ENCODE assay signal across 19 cellular contexts in the genomic region with DNA sequence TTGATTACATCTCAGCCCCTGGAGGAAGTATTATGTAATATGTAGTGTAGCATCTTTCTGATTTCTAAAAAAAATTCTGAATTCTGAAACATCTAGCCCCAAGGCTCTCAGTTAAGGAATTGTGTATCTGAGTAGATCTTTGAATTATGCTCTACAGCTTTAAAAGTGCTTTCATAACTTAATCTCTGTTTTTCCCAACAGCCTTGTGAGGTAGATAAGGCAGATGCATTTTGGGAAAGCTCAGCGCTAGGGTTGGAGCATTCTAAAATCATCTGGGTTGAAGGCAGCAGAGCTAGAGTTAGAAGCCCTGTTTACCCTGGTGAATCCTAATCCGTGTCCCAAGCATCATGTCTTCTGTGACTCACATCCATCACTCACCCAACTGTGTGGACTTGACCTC. TPM values are rescaled to one million over a fixed set of nuclear protein-coding genes. Genes with fewer than 3 reads are reported as not detected.
DNase-seq lines count a peak whose midpoint lies in the region; ATAC-seq, FAIRE-seq and TF ChIP-seq lines count a peak whose summit lies in the region.
"Had no signal": no experiment of that assay in that cellular context is flagged by ENCODE, and none has a peak within 500 bp of the region (broad histone marks: within the 10 kb centered on the region; RNA-seq: fewer than 3 reads in every experiment).

No MANE protein-coding gene starts in this region.

- no peaks in the 10 kb centered on the region for H3K9me3 ChIP-seq in heart right ventricle
- no peaks in the 10 kb centered on the region for H3K9me3 ChIP-seq in K562 (replicated peaks; ENCODE audit: control insufficient read depth, insufficient read depth, low read depth, low read length)
- H3K9me3 ChIP-seq in mesenchymal stem cell (ENCODE audit: control insufficient read depth, low read length) = no peaks in the 10 kb centered on the region
- H3K9me3 ChIP-seq in transverse colon = no peaks in the 10 kb centered on the region

- no peak overlapping the region for H2AK5ac ChIP-seq in mesenchymal stem cell (ENCODE audit: low read length, severe bottlenecking)

- H3K27ac ChIP-seq in heart right ventricle (peak overlapping the region in 6 of 10 donors; percentile 0 to 64 (median 40)), K562 (ENCODE audit: extremely low read depth, low read depth, low read length) (no peak overlapping the region), mesenchymal stem cell (ENCODE audit: low read length, poor library complexity, severe bottlenecking) (no peak overlapping the region), transverse colon (peak overlapping the region; percentile 54 to 72 (median 70))
- H3K27ac ChIP-seq: RWPE1 had no signal

- in situ Hi-C loops in K562 (cut with MboI) (no loop called here), transverse colon (cut with MboI; ENCODE audit: low pct_ligation_motif_present in 1 of 4, low pct_unique_long_range_greater_than_20kb in 1 of 4, low sequenced_read_pairs in 3 of 4) (no loop called here)

- H4K8ac ChIP-seq in mesenchymal stem cell (ENCODE audit: low read length) = no peak overlapping the region

- no peaks in the 10 kb centered on the region; the same call in 1 of the 2 replicates for H4K20me1 ChIP-seq in K562 (replicated peaks; ENCODE audit: control insufficient read depth, insufficient read depth, low read length)

- POLR2A ChIA-PET in K562 (lab: Yijun Ruan, JAX) = interaction anchor here (1.2 kb wide), 1 partner anchor 19 kb away, joined by 3 read pairs; no protein-coding TSS in a partner anchor
- POLR2A ChIA-PET in GM10248 (lab: Yijun Ruan, JAX) = no interaction called here

- H3K9me1 ChIP-seq in K562 (ENCODE audit: control insufficient read depth, insufficient read depth, low read length) = no peaks in the 10 kb centered on the region

- no peak overlapping the region for H2BK5ac ChIP-seq in mesenchymal stem cell (ENCODE audit: low read depth, low read length, poor library complexity, severe bottlenecking)

- CTCF ChIA-PET in K562 (lab: Yijun Ruan, JAX; ENCODE audit: low intra/inter-chr PET ratio) = no interaction called here
- CTCF ChIA-PET in GM10248 (lab: Yijun Ruan, JAX) = interaction anchor here (1.3 kb wide), 1 partner anchor 94 kb away, joined by 3 read pairs; no protein-coding TSS in a partner anchor

- no peak overlapping the region for H2AFZ ChIP-seq in K562 (ENCODE audit: low read depth, low read length)
- H2AFZ ChIP-seq in mesenchymal stem cell (ENCODE audit: low read depth, low read length) = no peak overlapping the region

- H3K27me3 ChIP-seq in heart right ventricle (no peaks in the 10 kb centered on the region), K562 (ENCODE audit: control insufficient read depth in 2 of 2, insufficient read depth in 2 of 2, low read length in 2 of 2) (no peaks in the 10 kb centered on the region), mesenchymal stem cell (ENCODE audit: control insufficient read depth in 1 of 2, insufficient read depth in 1 of 2, low read length in 2 of 2) (no peaks in the 10 kb centered on the region), transverse colon (no peaks in the 10 kb centered on the region)

- TF ChIP-seq CTCF in heart right ventricle (IDR thresholded peaks at IDR 0.05) (no peak), K562 (IDR thresholded peaks at IDR 0.05 in 2 of 3, conservative IDR thresholded peaks at IDR 0.05 in 1 of 3; ENCODE audit: insufficient read depth in 2 of 3, low read depth in 1 of 3, low read length in 3 of 3) (no peak), transverse colon (IDR thresholded peaks at IDR 0.05) (no peak), GM10248 (IDR thresholded peaks at IDR 0.05; ENCODE audit: control extremely low read depth, extremely low read depth, low read depth, missing control alignments) (no peak)

- H3K36me3 ChIP-seq in heart right ventricle = no peaks in the 10 kb centered on the region
- no peaks in the 10 kb centered on the region; the same call in 2 of the 3 replicates for H3K36me3 ChIP-seq in K562 (ENCODE audit: control insufficient read depth, insufficient read depth, low read length)
- no peaks in the 10 kb centered on the region for H3K36me3 ChIP-seq in mesenchymal stem cell (ENCODE audit: control insufficient read depth in 1 of 2, insufficient read depth in 2 of 2, low read depth in 1 of 2, low read length in 2 of 2)
- H3K36me3 ChIP-seq in transverse colon = no peaks in the 10 kb centered on the region

- H2BK15ac ChIP-seq in mesenchymal stem cell (ENCODE audit: low read depth, poor library complexity, severe bottlenecking) = no peak overlapping the region

- intact Hi-C loops in heart right ventricle (cut with DNase I) = loop anchor here in 1 of 10 donors (5.0 kb wide), 1 partner anchor 41 kb away; no protein-coding TSS in a partner anchor
- intact Hi-C loops in Right ventricle myocardium inferior (cut with DNase I) = no loop called here
- intact Hi-C loops in K562 (cut with micrococcal nuclease) = no loop called here
- intact Hi-C loops in transverse colon (cut with DNase I; ENCODE audit: low total_unique reads) = no loop called here

- WGBS in heart right ventricle, 2 donors = 48 to 54% methylated on average over 2 of the region's 2 CpGs
- 6% methylated on average over 2 of the region's 2 CpGs for WGBS in K562 (ENCODE audit: insufficient coverage, low coverage, missing lambda C conversion rate)
- 75% methylated on average over 2 of the region's 2 CpGs for WGBS in mesenchymal stem cell
- WGBS in transverse colon (ENCODE audit: low coverage in 1 of 2), 2 donors = 74% methylated on average over 2 of the region's 2 CpGs; no CpG with 5 or more reads in 1 of the 2 donors

- ATAC-seq in heart right ventricle = no peak
- no peak for ATAC-seq in Right ventricle myocardium inferior
- ATAC-seq in K562 = peak; percentile 44
- ATAC-seq: HCT116 had no signal

- H3K23ac ChIP-seq in mesenchymal stem cell (ENCODE audit: low read length in 2 of 2) = no peak overlapping the region

- peaks cover 2% of the 10 kb centered on the region; the same call in 2 of the 3 replicates for H3K79me2 ChIP-seq in K562 (ENCODE audit: control insufficient read depth, insufficient read depth, low read length)

- H3K9ac ChIP-seq in K562 (ENCODE audit: insufficient read depth in 1 of 2, low read depth in 2 of 2, low read length in 2 of 2) = no peak overlapping the region
- H3K9ac ChIP-seq in mesenchymal stem cell (ENCODE audit: low read length) = no peak overlapping the region

- FAIRE-seq in K562 (lab: Jason Lieb, UNC) (peak; percentile 23), GM12891 (lab: Jason Lieb, UNC) (no peak)
- FAIRE-seq: keratinocyte, TTC549 had no signal

- no peak for TF ChIP-seq POLR2A in K562 (conservative IDR thresholded peaks at IDR 0.05)
- no peak for TF ChIP-seq POLR2A in transverse colon (IDR thresholded peaks at IDR 0.05)
- TF ChIP-seq POLR2A in GM12891 (IDR thresholded peaks at IDR 0.05; ENCODE audit: low read depth, low read length) = no peak

- H2BK120ac ChIP-seq in mesenchymal stem cell (ENCODE audit: low read depth, low read length) = no peak overlapping the region

- peak overlapping the region in 1 of 2 experiments; percentile 8 for H3K4ac ChIP-seq in mesenchymal stem cell (ENCODE audit: low read depth in 1 of 2, low read length in 2 of 2)

- no peak for TF ChIP-seq RAD21 in K562 (CRISPR knock-in tag; conservative IDR thresholded peaks at IDR 0.05 in 1 of 2, IDR thresholded peaks at IDR 0.05 in 1 of 2)

- no peak overlapping the region for H3K14ac ChIP-seq in mesenchymal stem cell (ENCODE audit: low read length in 2 of 2)

- TF ChIP-seq EP300 in K562 (IDR thresholded peaks at IDR 0.05; ENCODE audit: low read length) (no peak), transverse colon (IDR thresholded peaks at IDR 0.05; ENCODE audit: low read depth) (no peak)

- peak overlapping the region; percentile 74 for H4K91ac ChIP-seq in mesenchymal stem cell (ENCODE audit: low read length)

- H2BK12ac ChIP-seq in mesenchymal stem cell (ENCODE audit: low read length in 2 of 2) = peak overlapping the region in 1 of 2 experiments; percentile 42

- peak overlapping the region in 1 of 2 experiments; percentile 41 for H3K18ac ChIP-seq in mesenchymal stem cell (ENCODE audit: low read depth in 1 of 2, low read length in 2 of 2)

- H3K4me2 ChIP-seq in K562 (ENCODE audit: insufficient read depth, low read length) = no peak overlapping the region
- H3K4me2 ChIP-seq in mesenchymal stem cell (ENCODE audit: low read length, poor library complexity, severe bottlenecking) = no peak overlapping the region

- no peak overlapping the region for H3K4me3 ChIP-seq in heart right ventricle
- H3K4me3 ChIP-seq in K562 = no peak overlapping the region
- no peak overlapping the region for H3K4me3 ChIP-seq in mesenchymal stem cell (ENCODE audit: insufficient read depth in 1 of 2, low read depth in 1 of 2, low read length in 2 of 2)
- H3K4me3 ChIP-seq in transverse colon = no peak overlapping the region

- peaks cover 24% of the 10 kb centered on the region for H3K79me1 ChIP-seq in mesenchymal stem cell (replicated peaks; ENCODE audit: low read length, poor library complexity, severe bottlenecking)

- DNase-seq in heart right ventricle (no peak), Right ventricle myocardium inferior (ENCODE audit: missing footprints) (no peak), K562 (ENCODE audit: extremely low read depth in 1 of 4, low spot score in 3 of 4) (no peak), mesenchymal stem cell (no peak), transverse colon (no peak), NCI-H226 (no peak), GM10248 (ENCODE audit: extremely low spot score) (no peak), GM12891 (ENCODE audit: insufficient read length, low spot score) (no peak)
- DNase-seq: ACHN; activated gamma-delta T cell treated with Interleukin-2 at 50 U/mL for 16 hours; amygdala; DMS153; NCI-H187; stimulated activated CD4-positive, alpha-beta T cell treated with anti-CD3 and anti-CD28 coated beads, Interleukin-12 subunit alpha, Interleukin-12 subunit beta, amount 100 ng/mL, for 4 hours; stimulated activated CD8-positive, alpha-beta memory T cell treated with anti-CD3 and anti-CD28 coated beads, Interleukin-4, amount 100 ng/mL, for 48 hours had no signal

- no TSS peak for BruUV-seq in K562 (replicated peaks; lab: Mats Ljungman, UMichigan)

- H3K4me1 ChIP-seq in heart right ventricle (peaks cover 22 to 85% (median 75%) of the 10 kb centered on the region in 9 donors), K562 (replicated peaks in 1 of 2; ENCODE audit: control insufficient read depth in 2 of 2, insufficient read depth in 2 of 2, low read length in 2 of 2) (peaks cover 9 to 22% of the 10 kb centered on the region in 2 experiments), mesenchymal stem cell (ENCODE audit: control insufficient read depth, insufficient read depth, low read depth, low read length) (peaks cover 3% of the 10 kb centered on the region), transverse colon (peaks cover 33 to 87% (median 56%) of the 10 kb centered on the region in 4 donors)

RNA-seq across cellular contexts. Expression of a gene that starts 49.8 kb away (rescaled TPM):
- 10 to 100 TPM; 34.1 to 89.7 (median 53.4) TPM for total RNA-seq in heart right ventricle
- 10 to 100 TPM in 1 of 2 donors, 1 to 10 TPM in 1; 8.5 to 17.8 TPM for polyA plus RNA-seq in heart right ventricle
- 46.2 TPM for total RNA-seq in Right ventricle myocardium inferior
- total RNA-seq in K562 (2011; cell fraction: chromatin; rRNA removed; ENCODE audit: low replicate concordance) = 19.6 and 35.6 TPM in 2 replicates
- total RNA-seq in K562 (2011; cell fraction: nucleolus; rRNA removed) = 6.0 and 7.4 TPM in 2 replicates
- 18.3 and 23.7 TPM in 2 replicates for total RNA-seq in K562 (2011; cell fraction: nucleoplasm; rRNA removed)
- 6.3 and 7.3 TPM in 2 replicates for total RNA-seq in K562 (2014; rRNA removed)
- 11.7 and 12.4 TPM in 2 replicates for total RNA-seq in K562 (2014; rRNA removed; fragmentation: Illumina TruSeq; extraction: Trizol)
- total RNA-seq in K562 (2015; rRNA removed; fragmentation: Illumina TruSeq; extraction: Trizol) = 14.5 and 15.5 TPM in 2 replicates
- total RNA-seq in K562 (2021) = 9.7 and 11.6 TPM in 2 replicates
- 5.5 and 8.3 TPM in 2 replicates for polyA plus RNA-seq in K562 (2011; rRNA removed)
- polyA plus RNA-seq in K562 (2011; cell fraction: cytosol; rRNA removed) = 2.4 and 3.9 TPM in 2 replicates
- 4.0 and 5.3 TPM in 2 replicates for polyA plus RNA-seq in K562 (2011; cell fraction: nucleus; rRNA removed)
- 6.9 and 9.7 TPM in 2 replicates for polyA plus RNA-seq in K562 (2012)
- polyA plus RNA-seq in K562 (2014; fragmentation: Illumina TruSeq; extraction: Trizol) = 7.9 and 8.7 TPM in 2 replicates
- 1 to 10 TPM; 1.7 to 2.8 TPM for polyA plus RNA-seq in K562 (2014; fragmentation: Nextera tagmentation; extraction: Ambion mirVana)
- polyA plus RNA-seq in K562 (2014; rRNA removed) = 4.9 and 6.3 TPM in 2 replicates
- polyA minus RNA-seq in K562 (2011; rRNA and poly(A)+ RNA removed) = 19.4 and 22.2 TPM in 2 replicates
- polyA minus RNA-seq in K562 (2011; cell fraction: cytosol; rRNA and poly(A)+ RNA removed) = 6.7 and 9.5 TPM in 2 replicates
- polyA minus RNA-seq in K562 (2011; cell fraction: nucleus; rRNA and poly(A)+ RNA removed) = 7.5 and 9.8 TPM in 2 replicates
- polyA plus RNA-seq in mesenchymal stem cell (2013, experiment 1 of 2) = 16.4 TPM
- polyA plus RNA-seq in mesenchymal stem cell (2013, experiment 2 of 2) = 18.0 TPM
- total RNA-seq in transverse colon = 100 to 1,000 TPM in 1 of 4 donors, 10 to 100 TPM in 3; 47.2 to 105 (median 64.0) TPM
- 0.09 TPM for polyA plus RNA-seq in GM12891 (2012; ENCODE audit: low read depth, missing spikeins)

Comparison
In these comparisons a context has a peak if more than half of its experiments do, and no peak if none do; other contexts are left out.
1. H3K27ac ChIP-seq: peak in heart right ventricle (6 of 10) and transverse colon (4 of 4); none in K562 (single experiment) and mesenchymal stem cell (single experiment).